ENCODE assay signal across 10 cellular contexts in genomic region chr22:41957941-41958556, GRCh38. TPM values are rescaled to one million over a fixed set of nuclear protein-coding genes. Genes with fewer than 3 reads are reported as not detected.
A peak's percentile ranks its signal among the peaks of the same experiment; 100 is the strongest.
DNase-seq lines count a peak whose midpoint lies in the region; ATAC-seq and TF ChIP-seq lines count a peak whose summit lies in the region.
"Had no signal": no experiment of that assay in that cellular context is flagged by ENCODE, and none has a peak within 500 bp of the region (broad histone marks: within the 10 kb centered on the region; RNA-seq: fewer than 3 reads in every experiment).

No MANE protein-coding gene starts in this region.

- peaks cover 0 to 2% (median 0%) of the 10 kb centered on the region in 11 donors for H3K9me3 Mint-ChIP-seq in naive thymus-derived CD4-positive, alpha-beta T cell
- no peaks in the 10 kb centered on the region for H3K9me3 Mint-ChIP-seq in activated CD4-positive, alpha-beta T cell treated with anti-CD3 and anti-CD28 coated beads, Interleukin-2, amount 10 ng/mL, durations not matched to agents 7 days and 5 days

- intact Hi-C loops in naive thymus-derived CD4-positive, alpha-beta T cell (cut with micrococcal nuclease) = loop anchor here in 1 of 2 donors (1.0 kb wide), 2 partner anchors 261 to 479 kb away; no protein-coding TSS in a partner anchor

- H3K27me3 ChIP-seq in DOHH2 (ENCODE audit: control insufficient read depth, low read length) = no peaks in the 10 kb centered on the region
- H3K27me3 ChIP-seq in naive thymus-derived CD4-positive, alpha-beta T cell (ENCODE audit: control insufficient read depth in 2 of 2, insufficient read depth in 2 of 2, low read length in 2 of 2) = no peaks in the 10 kb centered on the region
- H3K27me3 ChIP-seq: upper lobe of left lung had no signal

- H3K79me2 ChIP-seq in DOHH2 (ENCODE audit: control insufficient read depth, low read length) = no peaks in the 10 kb centered on the region

- peaks cover 48% of the 10 kb centered on the region for H3K4me1 ChIP-seq in DOHH2 (ENCODE audit: control insufficient read depth, low read length)
- peaks cover 3 to 4% of the 10 kb centered on the region in 2 donors for H3K4me1 ChIP-seq in naive thymus-derived CD4-positive, alpha-beta T cell (ENCODE audit: control insufficient read depth in 2 of 2, insufficient read depth in 2 of 2, low read length in 2 of 2)

- no peak overlapping the region for H3K27ac ChIP-seq in DOHH2 (ENCODE audit: low read depth, low read length)
- H3K27ac ChIP-seq in coronary artery = no peak overlapping the region
- no peak overlapping the region for H3K27ac ChIP-seq in naive thymus-derived CD4-positive, alpha-beta T cell (ENCODE audit: low read depth, low read length)
- H3K27ac ChIP-seq: upper lobe of left lung had no signal

- H3K27ac Mint-ChIP-seq in naive thymus-derived CD4-positive, alpha-beta T cell = no peak overlapping the region
- H3K27ac Mint-ChIP-seq in activated CD4-positive, alpha-beta T cell treated with anti-CD3 and anti-CD28 coated beads, Interleukin-2, amount 10 ng/mL, durations not matched to agents 7 days and 5 days = no peak overlapping the region

- peaks cover 0 to 1% (median 0%) of the 10 kb centered on the region in 5 donors for H3K27me3 Mint-ChIP-seq in naive thymus-derived CD4-positive, alpha-beta T cell
- no peaks in the 10 kb centered on the region for H3K27me3 Mint-ChIP-seq in activated CD4-positive, alpha-beta T cell treated with anti-CD3 and anti-CD28 coated beads, Interleukin-2, amount 10 ng/mL, durations not matched to agents 7 days and 5 days

- peaks cover 0 to 5% (median 4%) of the 10 kb centered on the region in 7 donors for H3K4me1 Mint-ChIP-seq in naive thymus-derived CD4-positive, alpha-beta T cell
- peaks cover 3% of the 10 kb centered on the region for H3K4me1 Mint-ChIP-seq in activated CD4-positive, alpha-beta T cell treated with anti-CD3 and anti-CD28 coated beads, Interleukin-2, amount 10 ng/mL, durations not matched to agents 7 days and 5 days

- H3K4me3 ChIP-seq in DOHH2 (ENCODE audit: low read length) (no peak overlapping the region; the same call in 1 of the 2 replicates), coronary artery (peak overlapping the region; percentile 60)
- no peak overlapping the region for H3K4me3 ChIP-seq in naive thymus-derived CD4-positive, alpha-beta T cell (ENCODE audit: low read length)

- POLR2A ChIA-PET in naive thymus-derived CD4-positive, alpha-beta T cell (lab: Charles Lee) = no interaction called here
- POLR2A ChIA-PET in activated CD4-positive, alpha-beta T cell treated with anti-CD3 and anti-CD28 coated beads, Interleukin-2, amount 10 ng/mL, durations not matched to agents 7 days and 5 days (lab: Charles Lee) = no interaction called here

- H3K4me2 ChIP-seq in DOHH2 (ENCODE audit: low read length) = peak overlapping the region; percentile 69

- ATAC-seq in HG03439 (IDR thresholded peaks at IDR 0.05; ENCODE audit: unreplicated experiment) = peak; percentile 24
- peak; percentile 50 for ATAC-seq in naive thymus-derived CD4-positive, alpha-beta T cell
- ATAC-seq in GM21515 (IDR thresholded peaks at IDR 0.05; ENCODE audit: unreplicated experiment) = no peak

- no peaks in the 10 kb centered on the region for H3K36me3 ChIP-seq in DOHH2 (ENCODE audit: control insufficient read depth, low read length)
- H3K36me3 ChIP-seq in naive thymus-derived CD4-positive, alpha-beta T cell (ENCODE audit: control insufficient read depth in 2 of 3, insufficient read depth in 3 of 3, low read length in 3 of 3) = no peaks in the 10 kb centered on the region
- H3K36me3 ChIP-seq: upper lobe of left lung had no signal

- no peaks in the 10 kb centered on the region for H3K9me2 ChIP-seq in DOHH2 (replicated peaks; ENCODE audit: control insufficient read depth, low read length)

- peaks cover 8% of the 10 kb centered on the region for H3F3A ChIP-seq in DOHH2 (ENCODE audit: control insufficient read depth, insufficient read depth)

- no peaks in the 10 kb centered on the region for H4K20me1 ChIP-seq in DOHH2 (ENCODE audit: control insufficient read depth, insufficient read depth, low read depth, low read length)

- peak overlapping the region in 6 of 10 donors; percentile 3 to 67 (median 50) for H3K4me3 Mint-ChIP-seq in naive thymus-derived CD4-positive, alpha-beta T cell
- no peak overlapping the region for H3K4me3 Mint-ChIP-seq in activated CD4-positive, alpha-beta T cell treated with anti-CD3 and anti-CD28 coated beads, Interleukin-2, amount 10 ng/mL, durations not matched to agents 7 days and 5 days

- no peak for TF ChIP-seq CTCF in DOHH2 (IDR thresholded peaks at IDR 0.05; ENCODE audit: low read depth, low read length, poor library complexity, severe bottlenecking)
- TF ChIP-seq CTCF in coronary artery (IDR thresholded peaks at IDR 0.05) = no peak

- DNase-seq in coronary artery (ENCODE audit: low spot score) = no peak
- DNase-seq in naive thymus-derived CD4-positive, alpha-beta T cell = peak in 2 of 9 donors; percentile 23 to 28
- DNase-seq in SHP77 treated with DMSO at 0.1 percent for 48 hours (lab: John Stamatoyannopoulos, UW) = no peak
- DNase-seq in activated CD4-positive, alpha-beta T cell treated with anti-CD3 and anti-CD28 coated beads, Interleukin-2, amount 10 ng/mL, durations not matched to agents 7 days and 5 days = no peak
- DNase-seq in NCI-H2081 treated with DMSO at 0.1 percent for 48 hours (lab: John Stamatoyannopoulos, UW) = no peak
- DNase-seq: amniotic stem cell had no signal

- CTCF ChIA-PET in naive thymus-derived CD4-positive, alpha-beta T cell (lab: Charles Lee) = interaction anchor here (0.6 to 1.7 kb wide), 3 partner anchors 8 to 305 kb away, joined by 3 to 4 read pairs (median 4); no protein-coding TSS in a partner anchor
- CTCF ChIA-PET in activated CD4-positive, alpha-beta T cell treated with anti-CD3 and anti-CD28 coated beads, Interleukin-2, amount 10 ng/mL, durations not matched to agents 7 days and 5 days (lab: Charles Lee) = interaction anchor here (0.6 to 1.3 kb wide), 8 partner anchors 9 to 506 kb away, joined by 3 to 6 read pairs (median 4); partner anchors contain the start of gene CENPM

- H3K36me3 Mint-ChIP-seq in naive thymus-derived CD4-positive, alpha-beta T cell = no peaks in the 10 kb centered on the region
- H3K36me3 Mint-ChIP-seq in activated CD4-positive, alpha-beta T cell treated with anti-CD3 and anti-CD28 coated beads, Interleukin-2, amount 10 ng/mL, durations not matched to agents 7 days and 5 days (ENCODE audit: low read depth) = no peaks in the 10 kb centered on the region

- H3K9me3 ChIP-seq in DOHH2 (ENCODE audit: control insufficient read depth, insufficient read depth, low read length) = no peaks in the 10 kb centered on the region
- no peaks in the 10 kb centered on the region for H3K9me3 ChIP-seq in naive thymus-derived CD4-positive, alpha-beta T cell (ENCODE audit: control insufficient read depth in 2 of 3, low read length in 3 of 3)
- H3K9me3 ChIP-seq: upper lobe of left lung had no signal

RNA-seq across cellular contexts. Expression of gene CENPM, which starts 11.1 kb away (rescaled TPM):
- 10 to 100 TPM in 3 of 5 experiments, 1 to 10 TPM in 2; 5.1 to 51.1 (median 10.8) TPM for total RNA-seq in naive thymus-derived CD4-positive, alpha-beta T cell
- polyA plus RNA-seq in naive thymus-derived CD4-positive, alpha-beta T cell = 1 to 10 TPM; 2.3 to 4.4 TPM
- total RNA-seq in activated CD4-positive, alpha-beta T cell treated with anti-CD3 and anti-CD28 coated beads, Interleukin-2, amount 10 ng/mL, durations not matched to agents 7 days and 5 days = 10 to 100 TPM; 76.6 to 92.0 TPM

RNA-seq across cellular contexts. Expression of gene SEPTIN3, which starts 11.2 kb away (rescaled TPM):
- 1 to 10 TPM in 1 of 5 experiments, under 1 TPM in 4; 0.08 to 4.2 (median 0.16) TPM for total RNA-seq in naive thymus-derived CD4-positive, alpha-beta T cell
- not detected for polyA plus RNA-seq in naive thymus-derived CD4-positive, alpha-beta T cell
- total RNA-seq in activated CD4-positive, alpha-beta T cell treated with anti-CD3 and anti-CD28 coated beads, Interleukin-2, amount 10 ng/mL, durations not matched to agents 7 days and 5 days = 1 to 10 TPM; 1.4 to 1.6 TPM

RNA-seq across cellular contexts. Expression of gene TNFRSF13C, which starts 31.4 kb away (rescaled TPM):
- 10 to 100 TPM in 2 of 5 experiments, 1 to 10 TPM in 3; 1.2 to 17.2 (median 8.4) TPM for total RNA-seq in naive thymus-derived CD4-positive, alpha-beta T cell
- polyA plus RNA-seq in naive thymus-derived CD4-positive, alpha-beta T cell = under 1 TPM; 0.38 to 0.39 TPM
- 1 to 10 TPM; 1.3 to 1.7 TPM for total RNA-seq in activated CD4-positive, alpha-beta T cell treated with anti-CD3 and anti-CD28 coated beads, Interleukin-2, amount 10 ng/mL, durations not matched to agents 7 days and 5 days

RNA-seq across cellular contexts. Expression of gene WBP2NL, which starts 40.5 kb away (rescaled TPM):
- 1 to 10 TPM in 4 of 5 experiments, under 1 TPM in 1; 0.85 to 5.7 (median 3.2) TPM for total RNA-seq in naive thymus-derived CD4-positive, alpha-beta T cell
- under 1 TPM in 1 of 2 donors, not detected in 1; 0.43 TPM for polyA plus RNA-seq in naive thymus-derived CD4-positive, alpha-beta T cell
- 1 to 10 TPM; 1.5 to 1.6 TPM for total RNA-seq in activated CD4-positive, alpha-beta T cell treated with anti-CD3 and anti-CD28 coated beads, Interleukin-2, amount 10 ng/mL, durations not matched to agents 7 days and 5 days
